1 cellular context compared by ENCODE assay signal in the genomic region with DNA sequence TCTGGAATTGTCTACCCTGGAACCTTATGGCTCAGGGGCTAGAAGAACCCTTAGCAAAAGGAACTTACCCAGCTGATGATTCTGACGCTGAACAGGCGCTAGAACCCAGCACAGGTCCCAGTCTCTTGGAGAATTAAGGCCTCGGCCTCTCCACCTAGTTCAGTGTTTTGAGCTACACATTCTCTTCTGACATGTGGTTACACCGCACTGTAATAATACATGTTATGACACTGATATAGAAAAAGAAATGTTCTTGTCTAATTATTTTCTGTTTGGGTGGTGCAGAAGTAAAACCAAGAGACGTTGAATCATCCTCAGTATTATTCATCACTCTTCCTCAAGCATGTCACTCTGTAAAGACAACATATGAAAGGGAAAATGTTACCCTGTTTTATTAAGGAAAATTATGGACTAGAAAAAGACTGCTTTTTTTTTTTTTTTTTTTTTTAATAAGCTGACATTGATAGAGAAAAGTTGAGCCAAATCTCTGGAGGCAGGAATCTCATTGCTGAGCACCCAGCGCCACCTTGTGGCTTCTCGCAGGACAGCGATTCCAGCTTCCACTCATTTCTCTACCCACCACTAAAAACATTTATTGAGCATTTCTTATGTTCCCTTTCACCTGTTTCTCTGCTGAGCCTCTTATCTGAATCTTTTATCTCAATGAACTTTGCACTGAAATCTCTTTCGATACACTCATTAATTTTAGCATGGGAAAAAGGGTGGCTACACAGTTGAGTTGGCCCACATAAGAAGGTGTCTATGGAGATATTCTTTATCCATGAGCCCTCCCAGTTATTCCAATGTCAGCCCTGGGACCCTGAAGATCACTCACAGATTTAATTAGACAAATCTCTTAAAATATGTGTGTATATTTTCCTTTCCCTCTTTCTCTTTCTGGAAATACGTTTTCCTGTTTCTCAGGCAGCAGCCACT.
TF ChIP-seq lines count a peak whose summit lies in the region.

No MANE protein-coding gene starts in this region.

TF ChIP-seq in GM23338, 12 proteins besides CTCF, POLR2A, EP300 and RAD21 (continued from another document):
- TF ChIP-seq, protein P1, sequence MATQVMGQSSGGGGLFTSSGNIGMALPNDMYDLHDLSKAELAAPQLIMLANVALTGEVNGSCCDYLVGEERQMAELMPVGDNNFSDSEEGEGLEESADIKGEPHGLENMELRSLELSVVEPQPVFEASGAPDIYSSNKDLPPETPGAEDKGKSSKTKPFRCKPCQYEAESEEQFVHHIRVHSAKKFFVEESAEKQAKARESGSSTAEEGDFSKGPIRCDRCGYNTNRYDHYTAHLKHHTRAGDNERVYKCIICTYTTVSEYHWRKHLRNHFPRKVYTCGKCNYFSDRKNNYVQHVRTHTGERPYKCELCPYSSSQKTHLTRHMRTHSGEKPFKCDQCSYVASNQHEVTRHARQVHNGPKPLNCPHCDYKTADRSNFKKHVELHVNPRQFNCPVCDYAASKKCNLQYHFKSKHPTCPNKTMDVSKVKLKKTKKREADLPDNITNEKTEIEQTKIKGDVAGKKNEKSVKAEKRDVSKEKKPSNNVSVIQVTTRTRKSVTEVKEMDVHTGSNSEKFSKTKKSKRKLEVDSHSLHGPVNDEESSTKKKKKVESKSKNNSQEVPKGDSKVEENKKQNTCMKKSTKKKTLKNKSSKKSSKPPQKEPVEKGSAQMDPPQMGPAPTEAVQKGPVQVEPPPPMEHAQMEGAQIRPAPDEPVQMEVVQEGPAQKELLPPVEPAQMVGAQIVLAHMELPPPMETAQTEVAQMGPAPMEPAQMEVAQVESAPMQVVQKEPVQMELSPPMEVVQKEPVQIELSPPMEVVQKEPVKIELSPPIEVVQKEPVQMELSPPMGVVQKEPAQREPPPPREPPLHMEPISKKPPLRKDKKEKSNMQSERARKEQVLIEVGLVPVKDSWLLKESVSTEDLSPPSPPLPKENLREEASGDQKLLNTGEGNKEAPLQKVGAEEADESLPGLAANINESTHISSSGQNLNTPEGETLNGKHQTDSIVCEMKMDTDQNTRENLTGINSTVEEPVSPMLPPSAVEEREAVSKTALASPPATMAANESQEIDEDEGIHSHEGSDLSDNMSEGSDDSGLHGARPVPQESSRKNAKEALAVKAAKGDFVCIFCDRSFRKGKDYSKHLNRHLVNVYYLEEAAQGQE (IDR thresholded peaks at IDR 0.05; ENCODE audit: unreplicated experiment), result no peak
- TF ChIP-seq CREB1 (CRISPR knock-in tag; IDR thresholded peaks at IDR 0.05; ENCODE audit: low read depth) (no peak), ZNF114 (CRISPR knock-in tag; IDR thresholded peaks at IDR 0.05) (no peak), STAT1 (IDR thresholded peaks at IDR 0.05; ENCODE audit: unreplicated experiment) (no peak), JUNB (IDR thresholded peaks at IDR 0.05; ENCODE audit: unreplicated experiment) (no peak), ZNF331 (CRISPR knock-in tag; IDR thresholded peaks at IDR 0.05; ENCODE audit: low read depth) (no peak), EZH2phosphoT487 (IDR thresholded peaks at IDR 0.05; ENCODE audit: unreplicated experiment) (no peak), ETS1 (IDR thresholded peaks at IDR 0.05) (no peak), NANOG (IDR thresholded peaks at IDR 0.05; ENCODE audit: borderline replicate concordance) (no peak)
